In the genomic region with DNA sequence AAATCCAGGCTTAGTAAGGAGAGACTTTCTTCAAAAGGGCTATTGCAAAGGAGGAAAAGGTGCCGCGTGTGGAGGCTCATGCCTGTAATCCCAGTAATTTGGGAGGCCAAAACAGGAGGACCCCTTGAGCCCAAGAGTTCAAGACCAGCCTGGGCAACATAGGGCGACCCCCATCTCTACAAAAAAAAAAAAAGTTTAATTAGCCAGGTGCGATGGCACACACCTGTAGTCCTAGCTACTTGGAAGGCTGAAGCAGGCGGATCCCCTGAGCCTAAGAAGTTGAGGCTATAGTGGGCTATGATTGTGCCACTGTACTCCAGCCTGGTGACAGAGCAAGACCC, we compare ENCODE assay signal across 24 cellular contexts. TPM values are rescaled to one million over a fixed set of nuclear protein-coding genes. Genes with fewer than 3 reads are reported as not detected.
DNase-seq lines count a peak whose midpoint lies in the region; FAIRE-seq and TF ChIP-seq lines count a peak whose summit lies in the region.
"Had no signal": no experiment of that assay in that cellular context is flagged by ENCODE, and none has a peak within 500 bp of the region (broad histone marks: within the 10 kb centered on the region; RNA-seq: fewer than 3 reads in every experiment).

No MANE protein-coding gene starts in this region.

- no peak overlapping the region for H3K23ac ChIP-seq in H1 (ENCODE audit: insufficient read length)

- H3K36me3 ChIP-seq in BLaER1 treated with 17β-estradiol and CSF1 and Interleukin-3, amounts not matched to agents 10 nM and 100 nM: no peaks in the 10 kb centered on the region
- H3K36me3 ChIP-seq in HEK293 (ENCODE audit: control insufficient read depth in 2 of 2, insufficient read depth in 1 of 2, low read length in 2 of 2) (no peaks in the 10 kb centered on the region), H1 (ENCODE audit: control insufficient read depth in 2 of 4, insufficient read depth in 4 of 4, low read length in 3 of 4) (no peaks in the 10 kb centered on the region), neural progenitor cell (no peaks in the 10 kb centered on the region)
- H3K36me3 ChIP-seq: BE2C, HAP-1 had no signal

- POLR2A ChIA-PET in HEK293 (lab: Yijun Ruan, JAX) (no interaction called here), H1 (lab: Charles Lee; ENCODE audit: partially characterized antibody) (interaction anchor here (0.6 to 1.2 kb wide), 3 partner anchors 11 to 430 kb away, joined by 3 read pairs; no protein-coding TSS in a partner anchor)

- H3K14ac ChIP-seq in H1 (ENCODE audit: insufficient read length): no peak overlapping the region

- H3K18ac ChIP-seq in H1 (ENCODE audit: extremely low read depth, low read length): no peak overlapping the region

- H3K79me1 ChIP-seq in H1 (ENCODE audit: low read depth, low read length): no peaks in the 10 kb centered on the region

- TF ChIP-seq CTCF in HEK293 (tag by site-specific recombination; IDR thresholded peaks at IDR 0.05) (no peak), H1 (IDR thresholded peaks at IDR 0.05; ENCODE audit: control extremely low read depth in 1 of 3, insufficient read depth in 1 of 3, low read depth in 1 of 3, low read length in 3 of 3) (no peak), neural progenitor cell (IDR thresholded peaks at IDR 0.05) (no peak), chondrocyte (IDR thresholded peaks at IDR 0.05) (no peak)

- H3K4me1 Mint-ChIP-seq in neural progenitor cell (peaks cover 19% of the 10 kb centered on the region), chondrocyte (ENCODE audit: low read depth) (peaks cover 18% of the 10 kb centered on the region)

- H3K27ac Mint-ChIP-seq in neural progenitor cell (no peak overlapping the region), chondrocyte (ENCODE audit: unreplicated experiment) (no peak overlapping the region)
- H3K27ac Mint-ChIP-seq: CD4-positive, alpha-beta T cell; HFFc6 had no signal

- H3K23me2 ChIP-seq in H1 (ENCODE audit: low read depth, low read length): no peaks in the 10 kb centered on the region

- no peak overlapping the region for H2AK5ac ChIP-seq in H1 (ENCODE audit: low read depth, low read length)

- WGBS in H1 (ENCODE audit: extremely low coverage in 1 of 2, insufficient coverage in 1 of 2, insufficient read length in 1 of 2, insufficient replicate concordance in 2 of 2, low coverage in 1 of 2, low lambda C conversion rate in 2 of 2, missing lambda C conversion rate in 1 of 2), 2 experiments: 63% methylated on average over 3 of the region's 5 CpGs; no CpG with 5 or more reads in 1 of the 2 experiments

- no peak overlapping the region for H3K4me3 Mint-ChIP-seq in neural progenitor cell
- no peak overlapping the region for H3K4me3 Mint-ChIP-seq in chondrocyte (ENCODE audit: unreplicated experiment)
- H3K4me3 Mint-ChIP-seq: CD4-positive, alpha-beta T cell; HFFc6; IgD-negative memory B cell had no signal

- H3K9me3 Mint-ChIP-seq in neural progenitor cell (no peaks in the 10 kb centered on the region), chondrocyte (ENCODE audit: low read depth) (no peaks in the 10 kb centered on the region)
- H3K9me3 Mint-ChIP-seq: CD4-positive, alpha-beta T cell; HFFc6; IgD-negative memory B cell had no signal

- H3K27ac ChIP-seq in BLaER1 treated with 17β-estradiol and CSF1 and Interleukin-3, amounts not matched to agents 10 nM and 100 nM: no peak overlapping the region
- peak overlapping the region; percentile 85 for H3K27ac ChIP-seq in HEK293 (ENCODE audit: extremely low read depth, low read depth, low read length)
- no peak overlapping the region for H3K27ac ChIP-seq in H1 (ENCODE audit: low read depth, low read length)
- H3K27ac ChIP-seq in neural progenitor cell: peak overlapping the region; percentile 17
- H3K27ac ChIP-seq: C4-2B, HL-60 had no signal

- no peak overlapping the region for H3K9ac ChIP-seq in BLaER1 treated with 17β-estradiol and CSF1 and Interleukin-3, amounts not matched to agents 10 nM and 100 nM
- H3K9ac ChIP-seq in H1 (replicated peaks in 1 of 4; ENCODE audit: extremely low read depth in 1 of 4, low read depth in 3 of 4, low read length in 3 of 4) (no peak overlapping the region), neural progenitor cell (no peak overlapping the region)

- no peak overlapping the region for H3K56ac ChIP-seq in H1 (replicated peaks; ENCODE audit: insufficient read length, low read depth, low read length)

- FAIRE-seq in H1 (lab: Jason Lieb, UNC): no peak
- FAIRE-seq: D721Med, G401.6, GM12892, GM18507 had no signal

- no peaks in the 10 kb centered on the region for H4K20me1 ChIP-seq in BLaER1 treated with 17β-estradiol and CSF1 and Interleukin-3, amounts not matched to agents 10 nM and 100 nM
- H4K20me1 ChIP-seq in H1 (replicated peaks in 1 of 2; ENCODE audit: control insufficient read depth in 1 of 2, insufficient read depth in 2 of 2, low read length in 2 of 2) (no peaks in the 10 kb centered on the region), neural progenitor cell (ENCODE audit: low read depth) (no peaks in the 10 kb centered on the region)

- DNase-seq in H1 (ENCODE audit: low read depth in 1 of 2, low spot score in 2 of 2) (no peak), neural progenitor cell (ENCODE audit: low spot score) (no peak), OCI-M2 (lab: John Stamatoyannopoulos, UW; ENCODE audit: unreplicated experiment) (no peak), GDM1 (lab: John Stamatoyannopoulos, UW) (no peak), AG08395 (ENCODE audit: low spot score) (no peak), chondrocyte (ENCODE audit: low spot score) (no peak)
- DNase-seq: 8988T; BE2C; Caco-2; CD4-positive, alpha-beta T cell; GOT3; HFFc6; KBM-7 had no signal

- no peaks in the 10 kb centered on the region for H3K27me3 ChIP-seq in BLaER1 treated with 17β-estradiol and CSF1 and Interleukin-3, amounts not matched to agents 10 nM and 100 nM
- H3K27me3 ChIP-seq in H1 (replicated peaks in 1 of 4; ENCODE audit: control insufficient read depth in 3 of 4, extremely low read depth in 1 of 4, insufficient read depth in 3 of 4, low read length in 3 of 4): no peaks in the 10 kb centered on the region
- no peaks in the 10 kb centered on the region for H3K27me3 ChIP-seq in neural progenitor cell
- H3K27me3 ChIP-seq: BE2C had no signal

- no peak for TF ChIP-seq RAD21 in H1 (IDR thresholded peaks at IDR 0.05 in 1 of 2, conservative IDR thresholded peaks at IDR 0.05 in 1 of 2; ENCODE audit: low read depth in 2 of 2, low read length in 2 of 2)

- CTCF ChIA-PET in HEK293 (lab: Yijun Ruan, JAX): interaction anchor here (0.6 to 3.2 kb wide), 14 partner anchors 10 to 419 kb away, joined by 3 to 26 read pairs (median 9); a partner anchor contains a TSS
- CTCF ChIA-PET in H1 (lab: Charles Lee; ENCODE audit: partially characterized antibody): interaction anchor here (0.6 to 24.2 kb wide), 20 partner anchors 6 to 466 kb away, joined by 3 to 365 read pairs (median 3); no protein-coding TSS in a partner anchor

- H3K27me3 Mint-ChIP-seq in neural progenitor cell (ENCODE audit: insufficient read depth, low read depth): peaks cover 17% of the 10 kb centered on the region
- H3K27me3 Mint-ChIP-seq in chondrocyte (ENCODE audit: low read depth): peaks cover 32% of the 10 kb centered on the region

- H3K4me1 ChIP-seq in BLaER1 treated with 17β-estradiol and CSF1 and Interleukin-3, amounts not matched to agents 10 nM and 100 nM: peaks cover 20 to 42% (median 29%) of the 10 kb centered on the region in 10 experiments
- H3K4me1 ChIP-seq in HEK293 (ENCODE audit: control insufficient read depth, insufficient read depth, low read length) (peaks cover 13% of the 10 kb centered on the region; the same call in 1 of the 2 replicates), H1 (replicated peaks in 1 of 4; ENCODE audit: control insufficient read depth in 3 of 4, insufficient read depth in 4 of 4, low read length in 3 of 4) (peaks cover 0 to 5% (median 2%) of the 10 kb centered on the region in 4 experiments; a peak in 4 of 7 replicates), neural progenitor cell (peaks cover 8% of the 10 kb centered on the region)
- H3K4me1 ChIP-seq: BE2C, Caco-2, HAP-1 had no signal

- no peak overlapping the region for H2BK5ac ChIP-seq in H1 (ENCODE audit: low read depth, low read length)

- H3K4me3 ChIP-seq in BLaER1 treated with 17β-estradiol and CSF1 and Interleukin-3, amounts not matched to agents 10 nM and 100 nM: no peak overlapping the region
- H3K4me3 ChIP-seq in HEK293 (ENCODE audit: low read depth, low read length) (no peak overlapping the region), H1 (ENCODE audit: extremely low read depth in 1 of 4, insufficient read depth in 2 of 4, low read depth in 3 of 4, low read length in 4 of 4) (peak overlapping the region in 1 of 4 experiments; percentile 15; a peak in 1 of 8 replicates), neural progenitor cell (no peak overlapping the region)
- H3K4me3 ChIP-seq: HAP-1 had no signal

- no peak overlapping the region for H2BK120ac ChIP-seq in H1 (replicated peaks; ENCODE audit: low read depth, low read length)

- H4K8ac ChIP-seq in H1 (ENCODE audit: extremely low read depth, insufficient read depth, low read length): no peak overlapping the region

- no peak overlapping the region for H4K5ac ChIP-seq in H1 (ENCODE audit: insufficient read length, low read depth, low read length)

- no peak for TF ChIP-seq POLR2A in H1 (IDR thresholded peaks at IDR 0.05; ENCODE audit: control extremely low read depth in 1 of 2, low read depth in 2 of 2, low read length in 2 of 2)

- no peak overlapping the region for H2BK20ac ChIP-seq in H1 (ENCODE audit: low read length)

- peaks cover 17% of the 10 kb centered on the region for H3F3A ChIP-seq in neural progenitor cell (ENCODE audit: low read depth)

- H3K36me3 Mint-ChIP-seq in neural progenitor cell (no peaks in the 10 kb centered on the region), chondrocyte (ENCODE audit: low read depth) (no peaks in the 10 kb centered on the region)
- H3K36me3 Mint-ChIP-seq: IgD-negative memory B cell had no signal

- H2AFZ ChIP-seq in H1 (ENCODE audit: low read length): no peak overlapping the region
- H2AFZ ChIP-seq in neural progenitor cell (replicated peaks): no peak overlapping the region

- H3K4me2 ChIP-seq in BLaER1 treated with 17β-estradiol and CSF1 and Interleukin-3, amounts not matched to agents 10 nM and 100 nM: peak overlapping the region in 8 of 11 experiments; percentile 1 to 41 (median 13); a peak in 4 of 22 replicates
- H3K4me2 ChIP-seq in H1 (ENCODE audit: insufficient read depth in 1 of 2, low read depth in 2 of 2, low read length in 2 of 2) (peak overlapping the region; percentile 0 to 44; a peak in 1 of 4 replicates), neural progenitor cell (peak overlapping the region; percentile 43)

- no peaks in the 10 kb centered on the region for H3K9me3 ChIP-seq in BLaER1 treated with 17β-estradiol and CSF1 and Interleukin-3, amounts not matched to agents 10 nM and 100 nM (replicated peaks in 1 of 11)
- H3K9me3 ChIP-seq in HEK293 (ENCODE audit: control insufficient read depth, insufficient read depth, low read depth, low read length): no peaks in the 10 kb centered on the region
- H3K9me3 ChIP-seq in H1 (ENCODE audit: insufficient read depth in 2 of 2, low read depth in 1 of 2, low read length in 1 of 2): no peaks in the 10 kb centered on the region
- H3K9me3 ChIP-seq in neural progenitor cell (ENCODE audit: low read depth): no peaks in the 10 kb centered on the region
- H3K9me3 ChIP-seq: BE2C, Caco-2, HAP-1 had no signal

- H3K4ac ChIP-seq in H1 (replicated peaks; ENCODE audit: insufficient read length, low read depth, low read length): no peak overlapping the region

- H2BK12ac ChIP-seq in H1 (ENCODE audit: low read depth, low read length): no peak overlapping the region

- no peak overlapping the region for H2BK15ac ChIP-seq in H1 (ENCODE audit: low read length)

- H3K79me2 ChIP-seq in H1 (ENCODE audit: control insufficient read depth in 1 of 2, insufficient read depth in 2 of 2, low read length in 2 of 2) (no peaks in the 10 kb centered on the region), neural progenitor cell (ENCODE audit: low read depth) (no peaks in the 10 kb centered on the region)

- no peak for TF ChIP-seq EP300 in H1 (IDR thresholded peaks at IDR 0.05; ENCODE audit: borderline replicate concordance in 1 of 2, low read depth in 2 of 2, low read length in 2 of 2)

- H4K91ac ChIP-seq in H1 (replicated peaks; ENCODE audit: insufficient read length, low read length): no peak overlapping the region

RNA-seq across cellular contexts. Expression of a gene that starts 32.2 kb away (rescaled TPM):
- 2.9 and 3.7 TPM in 2 replicates for total RNA-seq in H1 (2021; fragmentation: NEBNext Ultra II Directional; extraction: Animal tissue kit (Norgen Biotek cat#: 25700))
- 6.6 and 14.0 TPM in 2 replicates for polyA plus RNA-seq in H1 (2011; rRNA removed)
- polyA plus RNA-seq in H1 (2011; cell fraction: cytosol; rRNA removed): 4.1 TPM
- polyA plus RNA-seq in H1 (2011; cell fraction: nucleus; rRNA removed): 6.3 TPM
- 2.0 to 4.6 TPM (median 3.0 TPM) in 4 replicates for polyA plus RNA-seq in H1 (2012, experiment 1 of 2)
- 1.3 TPM for polyA plus RNA-seq in H1 (2012, experiment 2 of 2)
- 4.0 TPM for polyA plus RNA-seq in H1 (2013, experiment 1 of 2)
- polyA plus RNA-seq in H1 (2013, experiment 2 of 2): 4.9 TPM
- polyA minus RNA-seq in H1 (2011; rRNA and poly(A)+ RNA removed): 1.2 and 1.9 TPM in 2 replicates
- 4.0 TPM for polyA minus RNA-seq in H1 (2011; cell fraction: cytosol; rRNA and poly(A)+ RNA removed)
- polyA minus RNA-seq in H1 (2011; cell fraction: nucleus; rRNA and poly(A)+ RNA removed): 1.1 TPM
- total RNA-seq in neural progenitor cell (ENCODE audit: low replicate concordance) (1.0 and 2.3 TPM in 2 replicates), chondrocyte (19.3 to 19.7 TPM (median 19.3 TPM) in 3 replicates)
- total RNA-seq: Caco-2, HT1080 had no signal
- polyA plus RNA-seq: IgD-negative memory B cell had no signal

RNA-seq across cellular contexts. Expression of a gene that starts 40.7 kb away (rescaled TPM):
- 48.6 and 53.3 TPM in 2 replicates for total RNA-seq in H1 (2021; fragmentation: NEBNext Ultra II Directional; extraction: Animal tissue kit (Norgen Biotek cat#: 25700))
- 21.7 and 29.7 TPM in 2 replicates for polyA plus RNA-seq in H1 (2011; rRNA removed)
- 17.7 TPM for polyA plus RNA-seq in H1 (2011; cell fraction: cytosol; rRNA removed)
- polyA plus RNA-seq in H1 (2011; cell fraction: nucleus; rRNA removed): 52.9 TPM
- polyA plus RNA-seq in H1 (2012, experiment 1 of 2): 24.3 to 29.8 TPM (median 26.7 TPM) in 4 replicates
- 4.2 TPM for polyA plus RNA-seq in H1 (2012, experiment 2 of 2)
- polyA plus RNA-seq in H1 (2013, experiment 1 of 2): 16.4 TPM
- polyA plus RNA-seq in H1 (2013, experiment 2 of 2): 14.9 TPM
- 62.3 and 75.5 TPM in 2 replicates for polyA minus RNA-seq in H1 (2011; rRNA and poly(A)+ RNA removed)
- 47.8 TPM for polyA minus RNA-seq in H1 (2011; cell fraction: cytosol; rRNA and poly(A)+ RNA removed)
- polyA minus RNA-seq in H1 (2011; cell fraction: nucleus; rRNA and poly(A)+ RNA removed): 65.2 TPM
- total RNA-seq in neural progenitor cell (ENCODE audit: low replicate concordance) (19.9 and 26.5 TPM in 2 replicates), chondrocyte (30.4 to 46.3 TPM (median 32.0 TPM) in 3 replicates)

Comparison
In these comparisons a context has a peak if more than half of its experiments do, and no peak if none do; other contexts are left out.
1. H3K27ac ChIP-seq: peak in HEK293 (single experiment) and neural progenitor cell (single experiment); none in BLaER1 treated with 17β-estradiol and CSF1 and Interleukin-3, amounts not matched to agents 10 nM and 100 nM (0 of 11) and H1 (single experiment).
2. Peak in every context shown above with its lines, with median percentiles within 50 percentile points of each other: H3K4me2 ChIP-seq.